ENCODE assay signal across 13 cellular contexts in the genomic region with DNA sequence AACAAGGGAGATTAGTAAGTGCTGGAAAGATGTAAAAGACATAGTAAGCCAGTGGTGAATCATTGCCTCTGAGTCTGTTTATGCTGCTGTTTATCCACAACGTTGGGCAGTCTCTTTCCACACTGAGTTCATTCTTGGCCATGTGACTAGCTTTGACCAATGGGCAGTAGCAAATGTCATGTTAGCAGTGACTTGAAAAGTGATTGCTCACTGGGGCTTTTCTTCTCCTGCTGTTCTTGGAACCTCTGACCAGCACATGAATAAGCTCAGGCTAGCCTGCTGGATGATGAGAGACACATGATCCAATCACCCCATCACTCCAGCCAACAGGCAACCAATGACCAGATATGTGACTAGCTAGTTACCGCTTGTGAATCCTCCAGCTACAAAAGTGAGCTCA.
DNase-seq lines count a peak whose midpoint lies in the region; TF ChIP-seq lines count a peak whose summit lies in the region.
"Had no signal": no experiment of that assay in that cellular context is flagged by ENCODE, and none has a peak within 500 bp of the region (broad histone marks: within the 10 kb centered on the region; RNA-seq: fewer than 3 reads in every experiment).

No MANE protein-coding gene starts in this region.

- DNase-seq in ELR (ENCODE audit: low read depth) (peak; percentile 95), NCI-H446 (lab: John Stamatoyannopoulos, UW) (peak; percentile 1 to 11), coronary artery (ENCODE audit: low spot score) (peak; percentile 70), non-pigmented ciliary epithelial cell (ENCODE audit: low read depth) (peak; percentile 82), NCI-H526 (lab: John Stamatoyannopoulos, UW) (no peak), DMS153 (lab: John Stamatoyannopoulos, UW) (no peak), epidermal melanocyte (ENCODE audit: insufficient read length, low spot score) (no peak), NCI-H2227 treated with DMSO at 0.1 percent for 48 hours (lab: John Stamatoyannopoulos, UW) (no peak)
- DNase-seq: activated T-cell treated with anti-CD3 and anti-CD28 coated beads, Interleukin-2, amount 50 U/mL, for 24 hours; DMS79 treated with DMSO at 0.1 percent for 48 hours; H7; NCI-H1105 treated with DMSO at 0.1 percent for 48 hours had no signal

- H3K27ac ChIP-seq in coronary artery = no peak overlapping the region
- H3K27ac ChIP-seq: heart right ventricle had no signal

- no peak for TF ChIP-seq CTCF in coronary artery (IDR thresholded peaks at IDR 0.05)

- no peak overlapping the region for H3K4me3 ChIP-seq in coronary artery
- H3K4me3 ChIP-seq: heart right ventricle had no signal

Comparison
In these comparisons a context has a peak if more than half of its experiments do, and no peak if none do; other contexts are left out.
1. DNase-seq: peak in ELR (single experiment), NCI-H446 (2 of 2), coronary artery (single experiment) and non-pigmented ciliary epithelial cell (single experiment); none in NCI-H526 (0 of 2), DMS153 (single experiment), epidermal melanocyte (single experiment) and NCI-H2227 treated with DMSO at 0.1 percent for 48 hours (single experiment).